In genomic region chr11:128251140-128251539, GRCh38 we compare ENCODE assay signal across 27 cellular contexts.
DNase-seq lines count a peak whose midpoint lies in the region; ATAC-seq and TF ChIP-seq lines count a peak whose summit lies in the region.
"Had no signal": no experiment of that assay in that cellular context is flagged by ENCODE, and none has a peak within 500 bp of the region (broad histone marks: within the 10 kb centered on the region; RNA-seq: fewer than 3 reads in every experiment).

No MANE protein-coding gene starts in this region.

- no peaks in the 10 kb centered on the region for H3K9me3 Mint-ChIP-seq in HFFc6
- H3K9me3 Mint-ChIP-seq: activated naive CD4-positive, alpha-beta T cell treated with anti-CD3 and anti-CD28 coated beads, Interleukin-2, amount 50 U/mL, for 72 hours; activated T-helper 2 cell treated with anti-CD3 and anti-CD28 coated beads, Interferon-gamma antibody, Interleukin-2, Interleukin-4, amounts not matched to agents 10 μg/mL and 5 μg/mL and 100 μg/mL, durations not matched to agents 14 hours and 24 hours and 36 hours; effector memory CD8-positive, alpha-beta T cell; naive thymus-derived CD8-positive, alpha-beta T cell; T-cell had no signal

- in situ Hi-C loops in mammary epithelial cell (cut with MboI; ENCODE audit: low sequenced_read_pairs in 2 of 2): no loop called here

- TF ChIP-seq CTCF in AG04449 (IDR thresholded peaks at IDR 0.05; ENCODE audit: insufficient read depth, low read length, missing control alignments) (no peak), HFFc6 (IDR thresholded peaks at IDR 0.05) (no peak), mammary epithelial cell (conservative IDR thresholded peaks at IDR 0.05 in 1 of 2, IDR thresholded peaks at IDR 0.05 in 1 of 2; ENCODE audit: extremely low read depth in 1 of 2, insufficient read depth in 1 of 2, low read depth in 1 of 2, low read length in 2 of 2) (no peak), fibroblast of villous mesenchyme (IDR thresholded peaks at IDR 0.05; ENCODE audit: insufficient read depth, low read depth, low read length) (no peak)

- no peaks in the 10 kb centered on the region for H3K36me3 ChIP-seq in mammary epithelial cell (ENCODE audit: insufficient read depth, low read length)
- H3K36me3 ChIP-seq: esophagus muscularis mucosa, heart left ventricle, SJSA1 had no signal

- H3K27ac Mint-ChIP-seq in HFFc6: no peak overlapping the region
- H3K27ac Mint-ChIP-seq: activated CD4-positive, alpha-beta memory T cell treated with anti-CD3 and anti-CD28 coated beads, Interleukin-2, amount 10 ng/mL, durations not matched to agents 7 days and 5 days; activated naive CD4-positive, alpha-beta T cell treated with anti-CD3 and anti-CD28 coated beads, Interleukin-2, amount 50 U/mL, for 72 hours; activated T-helper 2 cell treated with anti-CD3 and anti-CD28 coated beads, Interferon-gamma antibody, Interleukin-2, Interleukin-4, amounts not matched to agents 10 μg/mL and 5 μg/mL and 100 μg/mL, durations not matched to agents 14 hours and 24 hours and 36 hours; effector memory CD8-positive, alpha-beta T cell; naive thymus-derived CD8-positive, alpha-beta T cell; T-cell had no signal

- H2AFZ ChIP-seq in mammary epithelial cell (ENCODE audit: low read depth, low read length): peak overlapping the region; percentile 61

- CTCF ChIA-PET in AG04449 (lab: Yijun Ruan, JAX): interaction anchor here (0.7 to 1.2 kb wide), 3 partner anchors 32 to 79 kb away, joined by 3 to 4 read pairs (median 3); no protein-coding TSS in a partner anchor
- CTCF ChIA-PET in mammary epithelial cell (lab: Charles Lee; ENCODE audit: low non-redundant PET): no interaction called here
- CTCF ChIA-PET in HEK293T (lab: Yijun Ruan, JAX): no interaction called here

- BruUV-seq in mammary epithelial cell (replicated peaks; lab: Mats Ljungman, UMichigan): no TSS peak

- H3K4me2 ChIP-seq in mammary epithelial cell (ENCODE audit: insufficient read depth, low read depth, low read length): peak overlapping the region; percentile 45
- H3K4me2 ChIP-seq: KMS-11 had no signal

- 32% methylated on average over 2 of the region's 2 CpGs for WGBS in mammary epithelial cell (ENCODE audit: low coverage, missing lambda C conversion rate)

- H3K4me3 Mint-ChIP-seq in HFFc6: no peak overlapping the region
- H3K4me3 Mint-ChIP-seq: activated CD4-positive, alpha-beta memory T cell treated with anti-CD3 and anti-CD28 coated beads, Interleukin-2, amount 10 ng/mL, durations not matched to agents 7 days and 5 days; effector memory CD8-positive, alpha-beta T cell; naive thymus-derived CD8-positive, alpha-beta T cell; T-cell had no signal

- POLR2A ChIA-PET in AG04449 (lab: Yijun Ruan, JAX) (no interaction called here), HEK293T (lab: Yijun Ruan, JAX) (no interaction called here)

- H3K9me3 ChIP-seq in mammary epithelial cell (replicated peaks; ENCODE audit: insufficient read depth, low read length): no peaks in the 10 kb centered on the region
- H3K9me3 ChIP-seq: esophagus muscularis mucosa, heart left ventricle, SJSA1 had no signal

- H3K36me3 Mint-ChIP-seq in HFFc6 (ENCODE audit: low read depth): no peaks in the 10 kb centered on the region
- H3K36me3 Mint-ChIP-seq: activated naive CD4-positive, alpha-beta T cell treated with anti-CD3 and anti-CD28 coated beads, Interleukin-2, amount 50 U/mL, for 72 hours; naive thymus-derived CD8-positive, alpha-beta T cell; T-cell had no signal

- H3K4me3 ChIP-seq in AG04449 (ENCODE audit: low read depth, low read length): no peak overlapping the region
- H3K4me3 ChIP-seq in mammary epithelial cell (replicated peaks in 1 of 3; ENCODE audit: insufficient read depth in 1 of 3, low read depth in 2 of 3, low read length in 3 of 3): no peak overlapping the region
- H3K4me3 ChIP-seq in fibroblast of villous mesenchyme (ENCODE audit: low read depth, low read length): no peak overlapping the region
- H3K4me3 ChIP-seq: esophagus muscularis mucosa, heart left ventricle, SJSA1 had no signal

- H3K79me2 ChIP-seq in mammary epithelial cell (ENCODE audit: insufficient read depth, low read length): no peaks in the 10 kb centered on the region

- dilution Hi-C loops in mammary epithelial cell (cut with HindIII; ENCODE audit: low sequenced_read_pairs): no loop called here

- no peaks in the 10 kb centered on the region for H3K27me3 Mint-ChIP-seq in HFFc6 (ENCODE audit: insufficient read depth)

- DNase-seq in AG04449 (ENCODE audit: low read depth, low spot score) (peak; percentile 44), HFFc6 (peak; percentile 41), mammary epithelial cell (peak; percentile 57), fibroblast of villous mesenchyme (ENCODE audit: low read depth) (peak; percentile 67), NCI-H2227 treated with DMSO at 0.1 percent for 48 hours (lab: John Stamatoyannopoulos, UW) (no peak), HEK293T (ENCODE audit: extremely low spot score) (no peak), left lobe of liver (ENCODE audit: low spot score) (no peak)
- DNase-seq: activated CD4-positive, alpha-beta memory T cell treated with anti-CD3 and anti-CD28 coated beads, Interleukin-2, amount 10 ng/mL, durations not matched to agents 7 days and 5 days; activated CD4-positive, CD25-positive, alpha-beta regulatory T cell treated with anti-CD3 and anti-CD28 coated beads, Interleukin-2, amount 50 U/mL, for 72 hours; effector memory CD8-positive, alpha-beta T cell; heart left ventricle; left colon; midbrain; MV-4-11; naive thymus-derived CD8-positive, alpha-beta T cell; NCI-H146; NCI-H2171; NCI-H526 treated with DMSO at 0.1 percent for 48 hours; retina; T-cell had no signal

- H3K27ac ChIP-seq in mammary epithelial cell (ENCODE audit: insufficient read depth, low read depth, low read length): peak overlapping the region; percentile 7
- H3K27ac ChIP-seq: C4-2B, esophagus muscularis mucosa, heart left ventricle, KMS-11, SJSA1 had no signal

- H3K27me3 ChIP-seq in mammary epithelial cell (ENCODE audit: insufficient read depth, low read length): no peaks in the 10 kb centered on the region
- H3K27me3 ChIP-seq: esophagus muscularis mucosa, heart left ventricle, SJSA1 had no signal

- ATAC-seq in left lobe of liver: no peak
- ATAC-seq in GM19023 (IDR thresholded peaks at IDR 0.05; ENCODE audit: unreplicated experiment): no peak
- ATAC-seq: activated naive CD4-positive, alpha-beta T cell treated with anti-CD3 and anti-CD28 coated beads, Interleukin-2, amount 50 U/mL, for 72 hours; effector memory CD8-positive, alpha-beta T cell; heart left ventricle; left colon; naive thymus-derived CD8-positive, alpha-beta T cell; T-cell had no signal

- no peaks in the 10 kb centered on the region for H4K20me1 ChIP-seq in mammary epithelial cell (ENCODE audit: insufficient read depth, low read length)

- peaks cover 26% of the 10 kb centered on the region for H3K4me1 Mint-ChIP-seq in HFFc6 (ENCODE audit: low read depth)
- H3K4me1 Mint-ChIP-seq: activated CD4-positive, alpha-beta memory T cell treated with anti-CD3 and anti-CD28 coated beads, Interleukin-2, amount 10 ng/mL, durations not matched to agents 7 days and 5 days; T-cell had no signal

- H3K9ac ChIP-seq in mammary epithelial cell (ENCODE audit: insufficient read depth, low read length): no peak overlapping the region
- H3K9ac ChIP-seq: KMS-11 had no signal

- H3K4me1 ChIP-seq in mammary epithelial cell (ENCODE audit: insufficient read depth, low read length): peaks cover 14% of the 10 kb centered on the region
- H3K4me1 ChIP-seq: SJSA1 had no signal

- intact Hi-C loops in mammary epithelial cell (cut with micrococcal nuclease): loop anchor here (2.0 kb wide), 1 partner anchor 42 kb away; no protein-coding TSS in a partner anchor

TF ChIP-seq in HEK293T, 16 proteins besides CTCF, POLR2A, EP300 and RAD21:
- TF ChIP-seq CTBP1 (IDR thresholded peaks at IDR 0.05; ENCODE audit: borderline replicate concordance): no peak
- no peak for TF ChIP-seq FOXA1 (IDR thresholded peaks at IDR 0.05)
- no peak for TF ChIP-seq ELF4 (IDR thresholded peaks at IDR 0.05)
- TF ChIP-seq BHLHE40 (IDR thresholded peaks at IDR 0.05; ENCODE audit: borderline replicate concordance): no peak
- TF ChIP-seq LEF1 (IDR thresholded peaks at IDR 0.05; ENCODE audit: borderline replicate concordance): no peak
- TF ChIP-seq L3MBTL2 (conservative IDR thresholded peaks at IDR 0.05): no peak
- TF ChIP-seq NFRKB (IDR thresholded peaks at IDR 0.05): no peak
- no peak for TF ChIP-seq ZNF384 (IDR thresholded peaks at IDR 0.05)
- no peak for TF ChIP-seq FOXM1 (IDR thresholded peaks at IDR 0.05; ENCODE audit: borderline replicate concordance)
- TF ChIP-seq ARNT (IDR thresholded peaks at IDR 0.05): no peak
- no peak for TF ChIP-seq PKNOX1 (IDR thresholded peaks at IDR 0.05)
- no peak for TF ChIP-seq FOXK2 (IDR thresholded peaks at IDR 0.05)
- TF ChIP-seq SP1 (IDR thresholded peaks at IDR 0.05): no peak
- TF ChIP-seq SUZ12 (IDR thresholded peaks at IDR 0.05): no peak
- TF ChIP-seq HDGF (IDR thresholded peaks at IDR 0.05; ENCODE audit: borderline replicate concordance): no peak

Comparison
In these comparisons a context has a peak if more than half of its experiments do, and no peak if none do; other contexts are left out.
1. DNase-seq: peak in AG04449 (single experiment), HFFc6 (single experiment), mammary epithelial cell (single experiment) and fibroblast of villous mesenchyme (single experiment); none in NCI-H2227 treated with DMSO at 0.1 percent for 48 hours (single experiment), HEK293T (single experiment) and left lobe of liver (single experiment).